Comparison of ENCODE assay signal across 8 cellular contexts in genomic region chr12:93441617-93442410, GRCh38. TPM values are rescaled to one million over a fixed set of nuclear protein-coding genes. Genes with fewer than 3 reads are reported as not detected.
A peak's percentile ranks its signal among the peaks of the same experiment; 100 is the strongest.
DNase-seq lines count a peak whose midpoint lies in the region; ATAC-seq and TF ChIP-seq lines count a peak whose summit lies in the region.

Gene UBE2N (minus strand): TSS chr12:93441947. CDS start chr12:93441884, 63 bp downstream.

- CTCF ChIA-PET in activated CD4-positive, alpha-beta T cell treated with anti-CD3 and anti-CD28 coated beads, Interleukin-2, amount 10 ng/mL, durations not matched to agents 7 days and 5 days (lab: Charles Lee) = no interaction called here

- ATAC-seq in GM19351 (IDR thresholded peaks at IDR 0.05; ENCODE audit: unreplicated experiment) (peak; percentile 78), HG03520 (IDR thresholded peaks at IDR 0.05; ENCODE audit: unreplicated experiment) (peak; percentile 78), left colon (peak; percentile 88)

- TF ChIP-seq CTCF in coronary artery (IDR thresholded peaks at IDR 0.05) = no peak

- peaks cover 2% of the 10 kb centered on the region for H3K36me3 Mint-ChIP-seq in activated CD4-positive, alpha-beta T cell treated with anti-CD3 and anti-CD28 coated beads, Interleukin-2, amount 10 ng/mL, durations not matched to agents 7 days and 5 days (ENCODE audit: low read depth)

- no peaks in the 10 kb centered on the region for H3K9me3 Mint-ChIP-seq in activated CD4-positive, alpha-beta T cell treated with anti-CD3 and anti-CD28 coated beads, Interleukin-2, amount 10 ng/mL, durations not matched to agents 7 days and 5 days

- H3K27ac Mint-ChIP-seq in activated CD4-positive, alpha-beta T cell treated with anti-CD3 and anti-CD28 coated beads, Interleukin-2, amount 10 ng/mL, durations not matched to agents 7 days and 5 days = peak within 1 kb of the TSS; percentile 98

- peak; percentile 75 to 99 (median 94) for DNase-seq in C1 segment of cervical spinal cord (lab: John Stamatoyannopoulos, UW)
- DNase-seq in NCI-H69 (lab: John Stamatoyannopoulos, UW) = peak; percentile 99
- peak; percentile 96 for DNase-seq in activated CD4-positive, alpha-beta T cell treated with anti-CD3 and anti-CD28 coated beads, Interleukin-2, amount 10 ng/mL, durations not matched to agents 7 days and 5 days
- DNase-seq in coronary artery (ENCODE audit: low spot score) = peak; percentile 98
- peak; percentile 96 to 98 for DNase-seq in left colon
- DNase-seq in stimulated activated CD4-positive, alpha-beta T cell treated with anti-CD3 and anti-CD28 coated beads, Interleukin-1b, Interleukin-23, amount 100 ng/mL, for 4 hours (ENCODE audit: low read depth in 2 of 2) = peak; percentile 92 to 97

- intact Hi-C loops in left colon (cut with DNase I, micrococcal nuclease) = no loop called here

- H3K4me3 ChIP-seq in coronary artery = peak within 1 kb of the TSS; percentile 100

- H3K27me3 Mint-ChIP-seq in activated CD4-positive, alpha-beta T cell treated with anti-CD3 and anti-CD28 coated beads, Interleukin-2, amount 10 ng/mL, durations not matched to agents 7 days and 5 days = no peaks in the 10 kb centered on the region

- POLR2A ChIA-PET in activated CD4-positive, alpha-beta T cell treated with anti-CD3 and anti-CD28 coated beads, Interleukin-2, amount 10 ng/mL, durations not matched to agents 7 days and 5 days (lab: Charles Lee) = no interaction called here

- peak within 1 kb of the TSS; percentile 95 to 97 for H3K27ac ChIP-seq in coronary artery

- peak within 1 kb of the TSS; percentile 89 for H3K4me3 Mint-ChIP-seq in activated CD4-positive, alpha-beta T cell treated with anti-CD3 and anti-CD28 coated beads, Interleukin-2, amount 10 ng/mL, durations not matched to agents 7 days and 5 days

- peaks cover 50% of the 10 kb centered on the region for H3K4me1 Mint-ChIP-seq in activated CD4-positive, alpha-beta T cell treated with anti-CD3 and anti-CD28 coated beads, Interleukin-2, amount 10 ng/mL, durations not matched to agents 7 days and 5 days

RNA-seq across cellular contexts. Expression of gene UBE2N, which starts in this region (rescaled TPM):
- 100 to 1,000 TPM; 157 to 189 TPM for total RNA-seq in activated CD4-positive, alpha-beta T cell treated with anti-CD3 and anti-CD28 coated beads, Interleukin-2, amount 10 ng/mL, durations not matched to agents 7 days and 5 days
- total RNA-seq in left colon = 10 to 100 TPM; 73.1 to 83.5 TPM

Comparison
In these comparisons a context has a peak if more than half of its experiments do, and no peak if none do; other contexts are left out.
1. Peak in every context shown above with its lines: DNase-seq, ATAC-seq, H3K4me3 ChIP-seq and H3K27ac ChIP-seq.